Comparison of ENCODE assay signal across 8 cellular contexts in genomic region chr5:56814361-56814962, GRCh38. TPM values are rescaled to one million over a fixed set of nuclear protein-coding genes. Genes with fewer than 3 reads are reported as not detected.
A peak's percentile ranks its signal among the peaks of the same experiment; 100 is the strongest.
DNase-seq lines count a peak whose midpoint lies in the region; ATAC-seq and TF ChIP-seq lines count a peak whose summit lies in the region.

No MANE protein-coding gene starts in this region.

- peak overlapping the region; percentile 60 to 99 (median 92) for H3K4me3 ChIP-seq in Peyer's patch
- peak overlapping the region; percentile 81 to 98 (median 93) for H3K4me3 ChIP-seq in adrenal gland
- peak overlapping the region; percentile 66 to 88 (median 72) for H3K4me3 ChIP-seq in sigmoid colon

- 1 to 2% (median 2%) methylated on average over 14 to 31 of the region's 31 CpGs for WGBS in adrenal gland, 4 donors
- 1 to 2% methylated on average over 31 of the region's 31 CpGs for WGBS in sigmoid colon, 2 donors

- intact Hi-C loops in adrenal gland (cut with DNase I) = no loop called here
- intact Hi-C loops in sigmoid colon (cut with DNase I) = loop anchor here (10.0 kb wide), 2 partner anchors 330 to 820 kb away; partner anchors contain the start of gene IL6ST

- H3K27me3 ChIP-seq in Peyer's patch (no peaks in the 10 kb centered on the region), adrenal gland (no peaks in the 10 kb centered on the region), sigmoid colon (no peaks in the 10 kb centered on the region)

- H3K27ac ChIP-seq in Peyer's patch (peak overlapping the region; percentile 93 to 100 (median 98)), adrenal gland (peak overlapping the region; percentile 1 to 99 (median 94)), sigmoid colon (peak overlapping the region; percentile 84 to 93 (median 86))

- DNase-seq in Peyer's patch (peak; percentile 66 to 71 (median 70)), adrenal gland (peak; percentile 42 to 64 (median 47)), hepatic stellate cell (ENCODE audit: low spot score) (peak; percentile 18), sigmoid colon (no peak), putamen (ENCODE audit: low spot score) (no peak), KG1 (lab: John Stamatoyannopoulos, UW) (no peak)

- no peak for TF ChIP-seq EP300 in sigmoid colon (IDR thresholded peaks at IDR 0.05)

- H3K4me1 ChIP-seq in Peyer's patch (peaks cover 0 to 13% (median 3%) of the 10 kb centered on the region in 4 donors), adrenal gland (replicated peaks in 1 of 2) (peaks cover 18 to 23% of the 10 kb centered on the region in 2 donors), sigmoid colon (peaks cover 0 to 9% (median 3%) of the 10 kb centered on the region in 4 donors)

- ATAC-seq in GM18498 (IDR thresholded peaks at IDR 0.05; ENCODE audit: unreplicated experiment) (peak; percentile 5), HG03460 (IDR thresholded peaks at IDR 0.05; ENCODE audit: unreplicated experiment) (no peak)

- H3K9me3 ChIP-seq in Peyer's patch (no peaks in the 10 kb centered on the region), adrenal gland (replicated peaks in 1 of 3) (no peaks in the 10 kb centered on the region), sigmoid colon (no peaks in the 10 kb centered on the region)

- TF ChIP-seq CTCF in Peyer's patch (IDR thresholded peaks at IDR 0.05) (peak in 1 of 6 experiments; percentile 32), adrenal gland (IDR thresholded peaks at IDR 0.05) (peak in 2 of 6 experiments; percentile 2 to 16), sigmoid colon (IDR thresholded peaks at IDR 0.05) (no peak)

- TF ChIP-seq POLR2A in Peyer's patch (IDR thresholded peaks at IDR 0.05) = no peak
- TF ChIP-seq POLR2A in adrenal gland (IDR thresholded peaks at IDR 0.05) = no peak
- TF ChIP-seq POLR2A in sigmoid colon (IDR thresholded peaks at IDR 0.05) = no peak

- H3K36me3 ChIP-seq in Peyer's patch (no peaks in the 10 kb centered on the region), adrenal gland (replicated peaks in 1 of 2) (no peaks in the 10 kb centered on the region), sigmoid colon (no peaks in the 10 kb centered on the region)

RNA-seq across cellular contexts. Expression of gene MAP3K1, which starts 0.9 kb away (rescaled TPM):
- total RNA-seq in Peyer's patch (10 to 100 TPM; 12.8 to 55.3 (median 17.4) TPM), adrenal gland (10 to 100 TPM; 12.2 to 22.9 (median 16.4) TPM), sigmoid colon (10 to 100 TPM in 2 of 4 donors, 1 to 10 TPM in 2; 7.2 to 12.5 (median 10.3) TPM)
- polyA plus RNA-seq in adrenal gland (10 to 100 TPM in 1 of 3 donors, 1 to 10 TPM in 2; 4.9 to 10.3 (median 6.0) TPM), sigmoid colon (1 to 10 TPM; 3.0 to 8.4 (median 3.7) TPM)

Comparison
In these comparisons a context has a peak if more than half of its experiments do, and no peak if none do; other contexts are left out.
1. DNase-seq: peak in Peyer's patch (3 of 3), adrenal gland (7 of 7) and hepatic stellate cell (single experiment); none in sigmoid colon (single experiment), putamen (single experiment) and KG1 (single experiment).
2. Peak in every context shown above with its lines, with median percentiles within 50 percentile points of each other: H3K27ac ChIP-seq and H3K4me3 ChIP-seq.